19 cellular contexts compared by ENCODE assay signal in genomic region chr9:25449503-25449902, GRCh38.
"Had no signal": no experiment of that assay in that cellular context is flagged by ENCODE, and none has a peak within 500 bp of the region (broad histone marks: within the 10 kb centered on the region; RNA-seq: fewer than 3 reads in every experiment).

No MANE protein-coding gene starts in this region.

- H3K4me3 ChIP-seq: esophagus muscularis mucosa, left lung, neural progenitor cell, prostate gland, sigmoid colon, stomach, thyroid gland had no signal

- H3K9me3 ChIP-seq: esophagus muscularis mucosa, left lung, prostate gland, sigmoid colon, stomach, thyroid gland had no signal

- H3K27me3 ChIP-seq: esophagus muscularis mucosa, left lung, neural progenitor cell, sigmoid colon, stomach, thyroid gland had no signal

- DNase-seq: cortex of kidney; head of caudate nucleus; kidney; left cardiac atrium; left lung; mesendoderm; midbrain; naive thymus-derived CD4-positive, alpha-beta T cell; right cardiac atrium; sigmoid colon; stimulated activated CD4-positive, alpha-beta T cell treated with anti-CD3 and anti-CD28 coated beads, Interleukin-2, amount 100 ng/mL, for 24 hours; stimulated activated CD4-positive, alpha-beta T cell treated with anti-CD3 and anti-CD28 coated beads, Interleukin-4, amount 100 ng/mL, for 24 hours; stimulated activated naive CD4-positive, alpha-beta T cell treated with Interleukin-2 at 50 U/mL for 16 hours; stomach; thyroid gland had no signal

- H3K27ac ChIP-seq: esophagus muscularis mucosa, left lung, neural progenitor cell, prostate gland, sigmoid colon, stomach, thyroid gland had no signal

- H3K36me3 ChIP-seq: esophagus muscularis mucosa, left lung, neural progenitor cell, prostate gland, sigmoid colon, stomach, thyroid gland had no signal

- H3K4me1 ChIP-seq: esophagus muscularis mucosa, left lung, neural progenitor cell, prostate gland, sigmoid colon, stomach, thyroid gland had no signal

- ATAC-seq: left cardiac atrium; left lung; naive thymus-derived CD4-positive, alpha-beta T cell; right cardiac atrium; stimulated activated effector memory CD8-positive, alpha-beta T cell treated with anti-CD3 and anti-CD28 coated beads, Interleukin-12 subunit alpha, Interleukin-12 subunit beta, amount 100 ng/mL, for 72 hours had no signal
